1 cellular context compared by ENCODE assay signal in genomic region chr4:176464748-176465147, GRCh38.
A peak's percentile ranks its signal among the peaks of the same experiment; 100 is the strongest.
TF ChIP-seq lines count a peak whose summit lies in the region.

No MANE protein-coding gene starts in this region.

TF ChIP-seq in GM12878, 131 proteins besides CTCF, POLR2A, EP300 and RAD21 (continued from another document):
- TF ChIP-seq SPI1 (IDR thresholded peaks at IDR 0.05; ENCODE audit: borderline replicate concordance, insufficient read depth, low read depth, low read length): peak; percentile 86
- peak; percentile 74; the same call in 1 of the 2 replicates for TF ChIP-seq BACH1 (IDR thresholded peaks at IDR 0.05; ENCODE audit: borderline replicate concordance)
- TF ChIP-seq MTA2 (IDR thresholded peaks at IDR 0.05; ENCODE audit: low read depth): peak; percentile 78
- peak; percentile 67; the same call in 1 of the 2 replicates for TF ChIP-seq BCL11A (IDR thresholded peaks at IDR 0.05; ENCODE audit: low read depth, low read length)
- peak; percentile 82 for TF ChIP-seq DPF2 (IDR thresholded peaks at IDR 0.05)
- no peak for TF ChIP-seq ZNF207 (IDR thresholded peaks at IDR 0.05; ENCODE audit: borderline replicate concordance)
- no peak for TF ChIP-seq CBX5 (IDR thresholded peaks at IDR 0.05; ENCODE audit: low read depth)
- peak; percentile 30; the same call in 1 of the 2 replicates for TF ChIP-seq NFIC (IDR thresholded peaks at IDR 0.05; ENCODE audit: low read depth, low read length)
- TF ChIP-seq RELB (IDR thresholded peaks at IDR 0.05; ENCODE audit: low read depth): 0 out of 2 replicates have a peak, but pooled peaks have one; percentile 50
